In the genomic region with DNA sequence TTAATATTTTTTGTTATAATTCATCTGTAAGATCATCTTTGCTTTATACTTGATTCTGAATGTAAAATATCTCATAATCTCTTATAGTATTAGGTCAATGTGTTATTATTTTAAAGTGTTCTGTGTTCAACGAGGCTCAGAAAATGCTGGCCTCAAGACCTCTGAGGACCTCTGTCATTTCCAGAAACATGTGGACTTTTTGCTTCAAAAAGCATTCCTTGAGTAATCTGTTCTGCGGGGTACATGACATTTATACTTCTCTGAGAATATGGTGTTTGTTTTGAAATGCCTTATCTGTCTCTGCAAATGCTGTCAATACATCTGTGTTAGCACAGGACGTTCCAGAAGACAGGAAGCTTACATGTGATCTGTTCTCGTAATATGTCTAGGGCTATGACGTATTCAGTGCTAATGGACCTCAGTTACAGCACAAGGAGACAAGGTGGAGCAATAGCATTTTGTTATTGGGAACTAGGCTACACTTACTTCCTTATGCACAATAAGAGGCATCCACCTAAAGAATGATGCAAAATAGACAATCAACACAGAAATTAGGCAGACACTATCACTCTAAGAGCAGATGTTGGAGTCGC, we compare ENCODE assay signal across 15 cellular contexts. TPM values are rescaled to one million over a fixed set of nuclear protein-coding genes. Genes with fewer than 3 reads are reported as not detected.
A peak's percentile ranks its signal among the peaks of the same experiment; 100 is the strongest.
DNase-seq lines count a peak whose midpoint lies in the region; ATAC-seq and TF ChIP-seq lines count a peak whose summit lies in the region.
"Had no signal": no experiment of that assay in that cellular context is flagged by ENCODE, and none has a peak within 500 bp of the region (broad histone marks: within the 10 kb centered on the region; RNA-seq: fewer than 3 reads in every experiment).

No MANE protein-coding gene starts in this region.

- no peak overlapping the region for H2AK9ac ChIP-seq in IMR-90 (replicated peaks; ENCODE audit: low read depth, low read length, poor library complexity)

- no peak for TF ChIP-seq CTCF in IMR-90 (conservative IDR thresholded peaks at IDR 0.05; ENCODE audit: low read depth, low read length)

- H3K4me3 ChIP-seq in IMR-90 (ENCODE audit: insufficient read depth, low read depth, low read length) (no peak overlapping the region), skeletal muscle cell (ENCODE audit: low read depth, low read length) (no peak overlapping the region)
- H3K4me3 ChIP-seq: coronary artery had no signal

- no peak overlapping the region for H2AK5ac ChIP-seq in IMR-90 (ENCODE audit: low read depth, low read length)

- H2BK120ac ChIP-seq in IMR-90 (ENCODE audit: low read depth, low read length) = no peak overlapping the region

- no peak overlapping the region for H4K8ac ChIP-seq in IMR-90 (ENCODE audit: low read depth in 2 of 2, low read length in 2 of 2)

- ATAC-seq in IMR-90 (ENCODE audit: low read depth) (no peak), esophagus mucosa (peak; percentile 52), left lobe of liver (peak; percentile 60)
- ATAC-seq: activated CD4-positive, CD25-positive, alpha-beta regulatory T cell treated with anti-CD3 and anti-CD28 coated beads, Interleukin-2, amount 50 U/mL, for 24 hours had no signal

- no peak overlapping the region for H4K91ac ChIP-seq in IMR-90 (ENCODE audit: insufficient read depth, low read depth, low read length)

- POLR2A ChIA-PET in IMR-90 (lab: Charles Lee; ENCODE audit: unreplicated experiment) = no interaction called here

- TF ChIP-seq RAD21 in IMR-90 (IDR thresholded peaks at IDR 0.05; ENCODE audit: low read length) = no peak

- H3K9ac ChIP-seq in IMR-90 (ENCODE audit: low read depth, low read length) = no peak overlapping the region

- no peak for TF ChIP-seq POLR2A in IMR-90 (IDR thresholded peaks at IDR 0.05; ENCODE audit: low read depth, low read length)

- peaks cover 4% of the 10 kb centered on the region for H3K4me1 ChIP-seq in IMR-90 (ENCODE audit: control insufficient read depth, insufficient read depth, low read length)

- H3K23ac ChIP-seq in IMR-90 (ENCODE audit: low read depth, low read length) = no peak overlapping the region

- no CpG with 5 or more reads among the region's 6 CpGs for WGBS in IMR-90 (ENCODE audit: extremely low coverage in 2 of 2, insufficient read length in 1 of 2), 2 experiments

- no peak overlapping the region for H3K4ac ChIP-seq in IMR-90 (ENCODE audit: low read depth, low read length)

- H4K5ac ChIP-seq in IMR-90 (ENCODE audit: low read depth, low read length) = no peak overlapping the region

- intact Hi-C loops in IMR-90 (cut with micrococcal nuclease) = no loop called here

- no peaks in the 10 kb centered on the region; the same call in 1 of the 2 replicates for H3K27me3 ChIP-seq in IMR-90 (ENCODE audit: control insufficient read depth, insufficient read depth, low read length)

- H2BK5ac ChIP-seq in IMR-90 (ENCODE audit: low read depth, low read length, poor library complexity, severe bottlenecking) = no peak overlapping the region

- BruUV-seq in IMR-90 (replicated peaks; lab: Mats Ljungman, UMichigan) = no TSS peak

- DNase-seq in IMR-90 (peak; percentile 67), left lobe of liver (ENCODE audit: low spot score) (no peak), skeletal muscle cell (ENCODE audit: low read depth) (peak; percentile 86), NCI-H2107 treated with DMSO at 0.1 percent for 48 hours (lab: John Stamatoyannopoulos, UW; ENCODE audit: unreplicated experiment) (no peak)
- no peak for DNase-seq in stimulated activated CD4-positive, alpha-beta T cell treated with anti-CD3 and anti-CD28 coated beads, Interleukin-2, amount 100 ng/mL, for 48 hours
- no peak for DNase-seq in activated CD4-positive, alpha-beta T cell treated with anti-CD3 and anti-CD28 coated beads, Interleukin-2, amount 50 U/mL, for 4 hours
- no peak for DNase-seq in stimulated activated CD4-positive, alpha-beta T cell treated with anti-CD3 and anti-CD28 coated beads, Interleukin-1b, Interleukin-23, amount 100 ng/mL, for 48 hours
- DNase-seq: activated gamma-delta T cell treated with Interleukin-2 at 50 U/mL for 16 hours, head of caudate nucleus, NCI-H1694 had no signal

- in situ Hi-C loops in IMR-90 (cut with MboI; ENCODE audit: low sequenced_read_pairs) = no loop called here

- peaks cover under 1% of the 10 kb centered on the region for H3K9me1 ChIP-seq in IMR-90 (ENCODE audit: insufficient read depth, low read length)

- no peak overlapping the region for H3K14ac ChIP-seq in IMR-90 (replicated peaks; ENCODE audit: low read depth, low read length)

- no peak overlapping the region for H3K18ac ChIP-seq in IMR-90 (ENCODE audit: low read depth, low read length)

- H4K20me1 ChIP-seq in IMR-90 (ENCODE audit: insufficient read depth, low read length) = no peaks in the 10 kb centered on the region

- no peak overlapping the region for H2AFZ ChIP-seq in IMR-90 (replicated peaks; ENCODE audit: low read length, poor library complexity)

- H3K56ac ChIP-seq in IMR-90 (ENCODE audit: extremely low read depth, insufficient read depth, low read length) = no peak overlapping the region

- H2BK20ac ChIP-seq in IMR-90 (ENCODE audit: low read depth, low read length) = no peak overlapping the region

- H3K4me2 ChIP-seq in IMR-90 (ENCODE audit: low read depth, low read length) = no peak overlapping the region

- no peak overlapping the region for H3K27ac ChIP-seq in IMR-90 (ENCODE audit: insufficient read depth, low read length)
- H3K27ac ChIP-seq: coronary artery had no signal

- H2BK15ac ChIP-seq in IMR-90 (ENCODE audit: low read depth, low read length) = no peak overlapping the region

- no peaks in the 10 kb centered on the region for H3K36me3 ChIP-seq in IMR-90 (ENCODE audit: control insufficient read depth, insufficient read depth, low read length)

- CTCF ChIA-PET in IMR-90 (lab: Yijun Ruan, JAX) = no interaction called here

- no peaks in the 10 kb centered on the region for H3K9me3 ChIP-seq in IMR-90 (ENCODE audit: control insufficient read depth, insufficient read depth, low read length)

- dilution Hi-C loops in IMR-90 (cut with HindIII; ENCODE audit: low sequenced_read_pairs, unreplicated experiment) = no loop called here

- no peaks in the 10 kb centered on the region for H3K79me1 ChIP-seq in IMR-90 (ENCODE audit: low read depth in 1 of 2, low read length in 2 of 2)

TF ChIP-seq in IMR-90, 13 proteins besides CTCF, POLR2A, EP300 and RAD21:
- TF ChIP-seq, protein P1, sequence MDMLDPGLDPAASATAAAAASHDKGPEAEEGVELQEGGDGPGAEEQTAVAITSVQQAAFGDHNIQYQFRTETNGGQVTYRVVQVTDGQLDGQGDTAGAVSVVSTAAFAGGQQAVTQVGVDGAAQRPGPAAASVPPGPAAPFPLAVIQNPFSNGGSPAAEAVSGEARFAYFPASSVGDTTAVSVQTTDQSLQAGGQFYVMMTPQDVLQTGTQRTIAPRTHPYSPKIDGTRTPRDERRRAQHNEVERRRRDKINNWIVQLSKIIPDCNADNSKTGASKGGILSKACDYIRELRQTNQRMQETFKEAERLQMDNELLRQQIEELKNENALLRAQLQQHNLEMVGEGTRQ (IDR thresholded peaks at IDR 0.05; ENCODE audit: low read depth, low read length) = no peak
- TF ChIP-seq CHD1 (IDR thresholded peaks at IDR 0.05; ENCODE audit: low read depth, low read length) (no peak), MXI1 (IDR thresholded peaks at IDR 0.05; ENCODE audit: borderline replicate concordance, low read depth, low read length) (no peak), RFX5 (IDR thresholded peaks at IDR 0.05; ENCODE audit: low read depth, low read length) (no peak), MAFK (IDR thresholded peaks at IDR 0.05; ENCODE audit: low read depth, low read length) (no peak), CEBPB (IDR thresholded peaks at IDR 0.05; ENCODE audit: low read depth, low read length) (no peak; the same call in 1 of the 2 replicates), BHLHE40 (IDR thresholded peaks at IDR 0.05; ENCODE audit: low read depth, low read length) (no peak)

RNA-seq across cellular contexts. Expression of a gene that starts 37.6 kb away (rescaled TPM):
- total RNA-seq in IMR-90 (2012; rRNA removed) = under 0.01 TPM in 2 replicates
- polyA plus RNA-seq in IMR-90 (2012; rRNA removed) = 0.14 TPM in 1 of 2 replicates, not detected in the other
- polyA plus RNA-seq in IMR-90 (2012; cell fraction: cytosol; rRNA removed) = 0.01 TPM in 1 of 2 replicates, not detected in the other
- polyA plus RNA-seq in IMR-90 (2012; cell fraction: nucleus; rRNA removed; ENCODE audit: low replicate concordance) = 0.02 and 0.21 TPM in 2 replicates
- 2.8 TPM for total RNA-seq in esophagus mucosa
- 2.6 TPM for total RNA-seq in left lobe of liver
- total RNA-seq: H1, progenitor cell of endocrine pancreas had no signal
- polyA plus RNA-seq: H1 had no signal

Comparison
In these comparisons a context has a peak if more than half of its experiments do, and no peak if none do; other contexts are left out.
1. DNase-seq: peak in IMR-90 (single experiment) and skeletal muscle cell (single experiment); none in left lobe of liver (single experiment), stimulated activated CD4-positive, alpha-beta T cell treated with anti-CD3 and anti-CD28 coated beads, Interleukin-2, amount 100 ng/mL, for 48 hours (0 of 2), activated CD4-positive, alpha-beta T cell treated with anti-CD3 and anti-CD28 coated beads, Interleukin-2, amount 50 U/mL, for 4 hours (0 of 2), NCI-H2107 treated with DMSO at 0.1 percent for 48 hours (single experiment) and stimulated activated CD4-positive, alpha-beta T cell treated with anti-CD3 and anti-CD28 coated beads, Interleukin-1b, Interleukin-23, amount 100 ng/mL, for 48 hours (single experiment).